Comparison of ENCODE assay signal across 11 cellular contexts in the genomic region with DNA sequence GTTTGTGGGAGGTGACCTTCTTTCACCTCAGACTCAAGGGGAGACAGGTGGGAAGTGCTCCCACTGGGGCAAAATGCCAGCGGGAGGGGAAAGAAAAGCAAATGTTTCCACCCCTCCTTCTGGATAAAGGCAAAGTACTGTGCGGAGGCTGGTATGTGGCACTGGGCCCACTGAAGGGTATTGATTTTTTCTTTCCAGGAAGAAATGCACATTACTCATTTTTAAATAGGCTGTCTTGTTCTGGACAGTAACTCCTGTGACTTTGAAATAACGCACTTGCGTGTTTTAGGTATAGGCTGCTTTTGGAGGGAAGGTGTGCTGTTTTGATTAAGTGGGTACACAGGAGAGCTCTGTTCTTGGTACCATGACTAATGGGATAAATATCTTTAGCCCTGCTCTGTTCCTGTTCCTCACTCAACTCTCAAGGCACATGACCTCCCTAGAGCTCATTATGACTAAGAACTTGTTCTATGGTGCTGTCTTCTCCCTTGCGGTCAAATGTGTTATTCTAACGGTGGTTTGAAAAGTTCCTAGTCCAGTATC. TPM values are rescaled to one million over a fixed set of nuclear protein-coding genes. Genes with fewer than 3 reads are reported as not detected.
DNase-seq lines count a peak whose midpoint lies in the region; ATAC-seq and TF ChIP-seq lines count a peak whose summit lies in the region.
"Had no signal": no experiment of that assay in that cellular context is flagged by ENCODE, and none has a peak within 500 bp of the region (broad histone marks: within the 10 kb centered on the region; RNA-seq: fewer than 3 reads in every experiment).

No MANE protein-coding gene starts in this region.

- intact Hi-C loops in posterior vena cava (cut with DNase I) = no loop called here
- intact Hi-C loops in CD8-positive, alpha-beta T cell (cut with DNase I, micrococcal nuclease) = no loop called here

- no peak overlapping the region for H3K27ac Mint-ChIP-seq in CD8-positive, alpha-beta T cell

- H3K27me3 Mint-ChIP-seq in CD8-positive, alpha-beta T cell (ENCODE audit: low read depth) = no peaks in the 10 kb centered on the region

- TF ChIP-seq CTCF in astrocyte of the spinal cord (IDR thresholded peaks at IDR 0.05; ENCODE audit: low read depth, low read length) = no peak
- TF ChIP-seq CTCF in omental fat pad (IDR thresholded peaks at IDR 0.05) = no peak
- no peak for TF ChIP-seq CTCF in CD8-positive, alpha-beta T cell (IDR thresholded peaks at IDR 0.05)

- no peaks in the 10 kb centered on the region for H3K36me3 Mint-ChIP-seq in CD8-positive, alpha-beta T cell

- ATAC-seq in GM19035 (IDR thresholded peaks at IDR 0.05; ENCODE audit: unreplicated experiment) (peak; percentile 80), omental fat pad (ENCODE audit: low FRiP score) (peak; percentile 95)
- ATAC-seq in CD8-positive, alpha-beta T cell = no peak

- no peaks in the 10 kb centered on the region for H3K4me1 Mint-ChIP-seq in CD8-positive, alpha-beta T cell (ENCODE audit: low read depth)

- POLR2A ChIA-PET in CD8-positive, alpha-beta T cell (lab: Charles Lee) = no interaction called here

- no peak overlapping the region for H3K4me3 ChIP-seq in astrocyte of the spinal cord (ENCODE audit: low read depth, low read length)
- no peak overlapping the region for H3K4me3 ChIP-seq in CD8-positive, alpha-beta T cell (ENCODE audit: low read depth, low read length)
- H3K4me3 ChIP-seq: SJSA1 had no signal

- no peak overlapping the region for H3K4me3 Mint-ChIP-seq in CD8-positive, alpha-beta T cell

- H3K36me3 ChIP-seq in CD8-positive, alpha-beta T cell (ENCODE audit: insufficient read depth, low read length) = no peaks in the 10 kb centered on the region
- H3K36me3 ChIP-seq: SJSA1 had no signal

- H3K9me3 ChIP-seq in CD8-positive, alpha-beta T cell (ENCODE audit: low read length) = no peaks in the 10 kb centered on the region
- H3K9me3 ChIP-seq: SJSA1 had no signal

- in situ Hi-C loops in astrocyte of the spinal cord (cut with HindIII; ENCODE audit: low sequenced_read_pairs) = no loop called here

- DNase-seq in M059J (ENCODE audit: low read depth) (peak; percentile 95), astrocyte of the spinal cord (ENCODE audit: low read depth, low spot score) (peak; percentile 80), omental fat pad (ENCODE audit: low spot score) (no peak), NOMO-1 treated with DMSO at 0.1 percent for 48 hours (lab: John Stamatoyannopoulos, UW; ENCODE audit: unreplicated experiment) (no peak), posterior vena cava (ENCODE audit: low spot score) (no peak), SW 1271 (lab: John Stamatoyannopoulos, UW) (no peak)
- no peak for DNase-seq in CD8-positive, alpha-beta T cell
- DNase-seq: stimulated activated CD4-positive, alpha-beta T cell treated with anti-CD3 and anti-CD28 coated beads, Interleukin-4, amount 100 ng/mL, for 24 hours had no signal

- H3K9me3 Mint-ChIP-seq in CD8-positive, alpha-beta T cell = no peaks in the 10 kb centered on the region

- H3K27me3 ChIP-seq in CD8-positive, alpha-beta T cell (ENCODE audit: insufficient read depth, low read length) = no peaks in the 10 kb centered on the region
- H3K27me3 ChIP-seq: SJSA1 had no signal

- no peaks in the 10 kb centered on the region for H3K4me1 ChIP-seq in CD8-positive, alpha-beta T cell (ENCODE audit: insufficient read depth, low read length)
- H3K4me1 ChIP-seq: SJSA1 had no signal

- CTCF ChIA-PET in CD8-positive, alpha-beta T cell (lab: Charles Lee) = no interaction called here

- no peak overlapping the region for H3K27ac ChIP-seq in CD8-positive, alpha-beta T cell (ENCODE audit: low read depth, low read length)
- H3K27ac ChIP-seq: SJSA1 had no signal

RNA-seq across cellular contexts. Expression of gene MBTPS2, which starts 40.7 kb away (rescaled TPM):
- 9.0 and 15.5 TPM in 2 replicates for total RNA-seq in M059J (2014; rRNA removed; shearing (Covaris generic))
- total RNA-seq in omental fat pad (10 to 100 TPM in 2 of 4 donors, 1 to 10 TPM in 2; 7.4 to 12.5 (median 9.2) TPM), posterior vena cava (10 to 100 TPM; 11.8 to 14.1 TPM)
- total RNA-seq in CD8-positive, alpha-beta T cell = 1 to 10 TPM; 2.5 to 2.8 TPM

RNA-seq across cellular contexts. Expression of gene SMPX, which starts 40.8 kb away (rescaled TPM):
- total RNA-seq in M059J (2014; rRNA removed; shearing (Covaris generic)) = 0.42 TPM in 1 of 2 replicates, not detected in the other
- total RNA-seq in omental fat pad (not detected), posterior vena cava (not detected)
- not detected for total RNA-seq in CD8-positive, alpha-beta T cell
- total RNA-seq: dermis microvascular lymphatic vessel endothelial cell, SJSA1 had no signal

RNA-seq across cellular contexts. Expression of gene YY2, which starts 57.0 kb away (rescaled TPM):
- 0.54 and 1.1 TPM in 2 replicates for total RNA-seq in M059J (2014; rRNA removed; shearing (Covaris generic))
- total RNA-seq in omental fat pad = 1 to 10 TPM; 2.3 to 3.0 (median 2.7) TPM
- 1 to 10 TPM; 2.0 to 2.5 TPM for total RNA-seq in posterior vena cava
- total RNA-seq in CD8-positive, alpha-beta T cell = 1 to 10 TPM in 1 of 2 experiments, under 1 TPM in 1; 0.87 to 1.1 TPM

Comparison
In these comparisons a context has a peak if more than half of its experiments do, and no peak if none do; other contexts are left out.
1. DNase-seq: peak in M059J (single experiment) and astrocyte of the spinal cord (single experiment); none in omental fat pad (single experiment), NOMO-1 treated with DMSO at 0.1 percent for 48 hours (single experiment), posterior vena cava (single experiment), SW 1271 (0 of 2) and CD8-positive, alpha-beta T cell (0 of 7).